ENCODE assay signal across 24 cellular contexts in the genomic region with DNA sequence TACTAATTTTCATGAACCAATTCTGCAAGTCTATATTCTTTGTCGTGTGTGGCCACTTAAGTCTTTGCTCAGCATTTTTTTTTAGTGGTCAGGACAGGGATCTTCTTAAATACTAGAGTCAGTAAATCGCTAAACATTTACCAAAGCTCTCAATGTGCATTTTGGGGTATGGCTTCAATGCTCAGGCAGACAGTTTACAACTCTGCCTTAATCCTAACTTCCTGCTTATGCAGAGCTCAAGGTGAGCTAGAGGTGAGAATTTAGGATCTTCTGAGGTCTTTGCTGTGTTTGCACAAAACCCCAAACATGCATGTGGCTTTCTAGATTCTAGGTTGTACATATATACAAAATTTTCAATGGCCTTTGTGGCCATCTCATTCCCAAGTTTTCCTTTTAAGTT.
"Had no signal": no experiment of that assay in that cellular context is flagged by ENCODE, and none has a peak within 500 bp of the region (broad histone marks: within the 10 kb centered on the region; RNA-seq: fewer than 3 reads in every experiment).

No MANE protein-coding gene starts in this region.

- ATAC-seq: mucosa of descending colon; naive thymus-derived CD4-positive, alpha-beta T cell; natural killer cell treated with Interleukin-12 subunit alpha and Interleukin-12 subunit beta and Interleukin-15 and Interleukin-18, amount 100 ng/mL, for 72 hours; right cardiac atrium; stimulated activated effector memory CD8-positive, alpha-beta T cell treated with anti-CD3 and anti-CD28 coated beads, Interleukin-12 subunit alpha, Interleukin-12 subunit beta, amount 100 ng/mL, for 72 hours; upper lobe of right lung had no signal

- H3K4me1 ChIP-seq: left ventricle myocardium inferior, sigmoid colon, spleen, suprapubic skin, tibial artery, upper lobe of right lung had no signal

- H3K4me1 Mint-ChIP-seq: immature natural killer cell; naive thymus-derived CD4-positive, alpha-beta T cell; stimulated activated effector memory CD8-positive, alpha-beta T cell treated with anti-CD3 and anti-CD28 coated beads, Interleukin-12 subunit alpha, Interleukin-12 subunit beta, amount 100 ng/mL, for 72 hours had no signal

- H3K27ac ChIP-seq: left ventricle myocardium inferior, ovary, sigmoid colon, spleen, suprapubic skin, thoracic aorta, tibial artery, upper lobe of right lung had no signal

- H3K4me3 ChIP-seq: left ventricle myocardium inferior, lung, mucosa of descending colon, ovary, sigmoid colon, spleen, suprapubic skin, thoracic aorta, tibial artery, upper lobe of right lung had no signal

- H3K9me3 Mint-ChIP-seq: immature natural killer cell; naive thymus-derived CD4-positive, alpha-beta T cell; natural killer cell treated with Interleukin-12 subunit alpha and Interleukin-12 subunit beta and Interleukin-15 and Interleukin-18, amount 100 ng/mL, for 72 hours; stimulated activated effector memory CD8-positive, alpha-beta T cell treated with anti-CD3 and anti-CD28 coated beads, Interleukin-12 subunit alpha, Interleukin-12 subunit beta, amount 100 ng/mL, for 72 hours; stimulated activated naive CD8-positive, alpha-beta T cell treated with anti-CD3 and anti-CD28 coated beads, Interleukin-15, Interleukin-2, amounts not matched to agents 100 ng/mL and 50 ng/mL, for 24 hours had no signal

- H3K36me3 Mint-ChIP-seq: immature natural killer cell; naive thymus-derived CD4-positive, alpha-beta T cell; natural killer cell treated with Interleukin-12 subunit alpha and Interleukin-12 subunit beta and Interleukin-15 and Interleukin-18, amount 100 ng/mL, for 72 hours; stimulated activated effector memory CD8-positive, alpha-beta T cell treated with anti-CD3 and anti-CD28 coated beads, Interleukin-12 subunit alpha, Interleukin-12 subunit beta, amount 100 ng/mL, for 72 hours had no signal

- H3K27me3 ChIP-seq: ovary, sigmoid colon, spleen, suprapubic skin, tibial artery, upper lobe of right lung had no signal

- H3K27me3 Mint-ChIP-seq: progenitor cell of endocrine pancreas; stimulated activated naive CD8-positive, alpha-beta T cell treated with anti-CD3 and anti-CD28 coated beads, Interleukin-15, Interleukin-2, amounts not matched to agents 100 ng/mL and 50 ng/mL, for 24 hours had no signal

- H3K36me3 ChIP-seq: left ventricle myocardium inferior, ovary, sigmoid colon, spleen, suprapubic skin, thoracic aorta, tibial artery, upper lobe of right lung had no signal

- H3K4me3 Mint-ChIP-seq: immature natural killer cell; naive thymus-derived CD4-positive, alpha-beta T cell; natural killer cell treated with Interleukin-12 subunit alpha and Interleukin-12 subunit beta and Interleukin-15 and Interleukin-18, amount 100 ng/mL, for 72 hours; stimulated activated effector memory CD8-positive, alpha-beta T cell treated with anti-CD3 and anti-CD28 coated beads, Interleukin-12 subunit alpha, Interleukin-12 subunit beta, amount 100 ng/mL, for 72 hours; stimulated activated naive CD8-positive, alpha-beta T cell treated with anti-CD3 and anti-CD28 coated beads, Interleukin-15, Interleukin-2, amounts not matched to agents 100 ng/mL and 50 ng/mL, for 24 hours had no signal

- DNase-seq: hypothalamus; immature natural killer cell; kidney; left ventricle myocardium inferior; midbrain; mucosa of descending colon; naive thymus-derived CD4-positive, alpha-beta T cell; ovary; right cardiac atrium; sigmoid colon; small intestine; spleen; stimulated activated CD4-positive, alpha-beta T cell treated with anti-CD3 and anti-CD28 coated beads, Interleukin-4, amount 100 ng/mL, for 24 hours; stimulated activated naive CD4-positive, alpha-beta T cell; tibial artery; trophoblast cell; upper lobe of right lung had no signal

- H3K27ac Mint-ChIP-seq: immature natural killer cell; naive thymus-derived CD4-positive, alpha-beta T cell; natural killer cell treated with Interleukin-12 subunit alpha and Interleukin-12 subunit beta and Interleukin-15 and Interleukin-18, amount 100 ng/mL, for 72 hours; progenitor cell of endocrine pancreas; stimulated activated effector memory CD8-positive, alpha-beta T cell treated with anti-CD3 and anti-CD28 coated beads, Interleukin-12 subunit alpha, Interleukin-12 subunit beta, amount 100 ng/mL, for 72 hours; stimulated activated naive CD8-positive, alpha-beta T cell treated with anti-CD3 and anti-CD28 coated beads, Interleukin-15, Interleukin-2, amounts not matched to agents 100 ng/mL and 50 ng/mL, for 24 hours had no signal

- H3K9me3 ChIP-seq: left ventricle myocardium inferior, mucosa of descending colon, ovary, sigmoid colon, spleen, suprapubic skin, thoracic aorta, tibial artery, upper lobe of right lung had no signal
